ENCODE assay signal across 11 cellular contexts in the genomic region with DNA sequence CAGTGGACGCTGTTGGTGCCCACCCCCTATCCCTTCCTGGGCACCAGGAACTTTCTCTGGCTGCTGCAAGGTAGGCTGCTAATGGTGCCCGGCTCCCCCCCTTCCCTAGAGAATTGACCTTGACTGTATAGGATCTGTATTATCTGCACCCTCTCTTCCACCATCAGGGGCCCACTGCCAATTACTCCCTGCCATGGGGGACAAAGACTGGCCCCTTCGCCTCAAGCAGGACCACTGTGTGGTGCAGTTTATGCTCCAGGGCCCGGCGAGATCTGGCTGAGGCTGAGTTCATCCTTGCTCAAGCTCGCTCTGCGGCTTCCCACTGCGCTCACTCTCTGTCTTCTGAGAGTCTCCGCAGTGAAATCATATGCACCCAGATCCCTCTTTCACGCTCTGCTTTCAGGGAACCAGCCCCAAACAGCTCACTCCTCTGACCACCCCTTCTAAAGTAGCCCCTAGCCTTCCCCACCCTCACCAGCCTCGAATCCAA.
A peak's percentile ranks its signal among the peaks of the same experiment; 100 is the strongest.
DNase-seq lines count a peak whose midpoint lies in the region; ATAC-seq and TF ChIP-seq lines count a peak whose summit lies in the region.
"Had no signal": no experiment of that assay in that cellular context is flagged by ENCODE, and none has a peak within 500 bp of the region (broad histone marks: within the 10 kb centered on the region; RNA-seq: fewer than 3 reads in every experiment).

No MANE protein-coding gene starts in this region.

- H3K4me1 Mint-ChIP-seq in T-cell: peaks cover 73 to 85% (median 80%) of the 10 kb centered on the region in 3 donors

- H3K9ac ChIP-seq in subcutaneous abdominal adipose tissue (ENCODE audit: low read length in 5 of 5): peak overlapping the region in 1 of 5 donors; percentile 61

- H3K36me3 ChIP-seq in esophagus muscularis mucosa (peaks cover 0 to 36% (median 19%) of the 10 kb centered on the region in 4 donors), subcutaneous abdominal adipose tissue (ENCODE audit: control insufficient read depth in 5 of 5, insufficient read depth in 5 of 5, low read length in 5 of 5) (peaks cover 0 to 36% (median 18%) of the 10 kb centered on the region in 5 donors)

- H3K9me3 Mint-ChIP-seq in T-cell: no peaks in the 10 kb centered on the region

- no peaks in the 10 kb centered on the region for H3K9me3 ChIP-seq in esophagus muscularis mucosa
- no peaks in the 10 kb centered on the region for H3K9me3 ChIP-seq in subcutaneous abdominal adipose tissue (ENCODE audit: control insufficient read depth in 5 of 5, low read length in 5 of 5)

- DNase-seq in activated CD4-positive, alpha-beta T cell treated with anti-CD3 and anti-CD28 coated beads for 48 hours: peak; percentile 58
- DNase-seq in activated CD4-positive, alpha-beta T cell treated with anti-CD3 and anti-CD28 coated beads for 4 hours: no peak
- DNase-seq in T-cell (peak in 5 of 34 experiments; percentile 25 to 36 (median 28)), esophagus muscularis mucosa (ENCODE audit: extremely low spot score) (no peak), cerebellar nuclear complex (lab: John Stamatoyannopoulos, UW) (no peak)
- DNase-seq: activated effector memory CD4-positive, alpha-beta T cell treated with anti-CD3 and anti-CD28 coated beads, Interleukin-2, amount 50 U/mL, for 16 hours; hypothalamus; NCI-H446 treated with DMSO at 0.1 percent for 48 hours had no signal

- no peak for ATAC-seq in T-cell (replicated peaks in 1 of 4)
- no peak for ATAC-seq in HG02759 (IDR thresholded peaks at IDR 0.05; ENCODE audit: unreplicated experiment)
- ATAC-seq in GM18505 (IDR thresholded peaks at IDR 0.05; ENCODE audit: unreplicated experiment): no peak

- POLR2A ChIA-PET in T-cell (lab: Charles Lee): interaction anchor here in 1 of 2 donors (0.6 kb wide), 1 partner anchor 156 kb away, joined by 3 read pairs; no protein-coding TSS in a partner anchor

- peaks cover 33% of the 10 kb centered on the region for H3K36me3 Mint-ChIP-seq in T-cell

- H3K27ac Mint-ChIP-seq in T-cell: peak overlapping the region; percentile 95 to 100

- intact Hi-C loops in esophagus muscularis mucosa (cut with DNase I): no loop called here

- H3K4me3 Mint-ChIP-seq in T-cell: peak overlapping the region; percentile 99

- no peak for TF ChIP-seq EP300 in esophagus muscularis mucosa (IDR thresholded peaks at IDR 0.05)

- H3K27me3 ChIP-seq in esophagus muscularis mucosa (no peaks in the 10 kb centered on the region), subcutaneous abdominal adipose tissue (ENCODE audit: control insufficient read depth in 5 of 5, insufficient read depth in 4 of 5, low read length in 5 of 5) (no peaks in the 10 kb centered on the region)

- TF ChIP-seq POLR2A in esophagus muscularis mucosa (IDR thresholded peaks at IDR 0.05; ENCODE audit: low read depth): no peak
- TF ChIP-seq POLR2A in GM18505 (IDR thresholded peaks at IDR 0.05; ENCODE audit: borderline replicate concordance, extremely low read depth, insufficient read depth, insufficient read length): no peak

- CTCF ChIA-PET in T-cell (lab: Charles Lee): interaction anchor here (0.7 to 2.8 kb wide), 6 partner anchors 28 to 49 kb away, joined by 3 to 11 read pairs (median 5); no protein-coding TSS in a partner anchor

- WGBS in esophagus muscularis mucosa: 81% methylated on average over 9 of the region's 11 CpGs

- peaks cover 9 to 55% (median 43%) of the 10 kb centered on the region in 4 donors for H3K4me1 ChIP-seq in esophagus muscularis mucosa
- peaks cover 0 to 59% (median 29%) of the 10 kb centered on the region in 5 donors for H3K4me1 ChIP-seq in subcutaneous abdominal adipose tissue (ENCODE audit: control insufficient read depth in 5 of 5, insufficient read depth in 5 of 5, low read length in 5 of 5)

- no peak for TF ChIP-seq CTCF in esophagus muscularis mucosa (IDR thresholded peaks at IDR 0.05)

- H3K27ac ChIP-seq in esophagus muscularis mucosa (replicated peaks in 1 of 4) (peak overlapping the region; percentile 27 to 94 (median 92)), subcutaneous abdominal adipose tissue (ENCODE audit: low read depth, low read length) (no peak overlapping the region)

- H3K27me3 Mint-ChIP-seq in T-cell: no peaks in the 10 kb centered on the region

- H3K4me3 ChIP-seq in esophagus muscularis mucosa (peak overlapping the region; percentile 37 to 50 (median 40)), subcutaneous abdominal adipose tissue (ENCODE audit: low read depth in 1 of 5, low read length in 5 of 5) (peak overlapping the region; percentile 10 to 62 (median 48))
